6 cellular contexts compared by ENCODE assay signal in genomic region chr10:121520526-121520925, GRCh38.
A peak's percentile ranks its signal among the peaks of the same experiment; 100 is the strongest.
DNase-seq lines count a peak whose midpoint lies in the region; TF ChIP-seq lines count a peak whose summit lies in the region.
"Not testable (repeated sequence)": the region's sequence is repeated elsewhere in the genome, so short reads cannot be mapped to it uniquely, and the experiment has no call there.

No MANE protein-coding gene starts in this region.

- H3K4me1 Mint-ChIP-seq in Caco-2 (ENCODE audit: low read depth, unreplicated experiment): peaks cover 34% of the 10 kb centered on the region
- peaks cover 28% of the 10 kb centered on the region for H3K4me1 Mint-ChIP-seq in progenitor cell of endocrine pancreas (ENCODE audit: low read depth)

- not testable (repeated sequence) for H3K4me3 Mint-ChIP-seq in Caco-2 (ENCODE audit: unreplicated experiment); progenitor cell of endocrine pancreas (ENCODE audit: low read depth)

- H3K36me3 Mint-ChIP-seq in Caco-2 (ENCODE audit: insufficient read depth, unreplicated experiment) (peaks cover 91% of the 10 kb centered on the region), progenitor cell of endocrine pancreas (ENCODE audit: insufficient read depth) (peaks cover 44% of the 10 kb centered on the region)

- H3K27me3 ChIP-seq in Caco-2 (replicated peaks; ENCODE audit: control insufficient read depth, insufficient read depth, low read length); layer of hippocampus (ENCODE audit: control insufficient read depth, insufficient read depth, low read length); thyroid gland: not testable (repeated sequence)

- H3K4me3 ChIP-seq in Caco-2 (ENCODE audit: low read depth, low read length); HEK293 (ENCODE audit: low read depth, low read length); thyroid gland (replicated peaks in 1 of 3): not testable (repeated sequence)

- POLR2A ChIA-PET in Caco-2 (lab: Charles Lee); HEK293 (lab: Yijun Ruan, JAX): not testable (repeated sequence)

- H3K27ac Mint-ChIP-seq in Caco-2 (ENCODE audit: unreplicated experiment) (peak overlapping the region; percentile 48), progenitor cell of endocrine pancreas (peak overlapping the region; percentile 76)

- 85 to 96% methylated on average over 6 of the region's 6 CpGs for WGBS in thyroid gland, 2 donors

- H3K36me3 ChIP-seq in Caco-2 (ENCODE audit: control insufficient read depth, insufficient read depth, low read length); thyroid gland: not testable (repeated sequence)
- peaks cover 0 to 30% of the 10 kb centered on the region in 2 experiments; a peak in 1 of 3 replicates for H3K36me3 ChIP-seq in HEK293 (ENCODE audit: control insufficient read depth in 2 of 2, insufficient read depth in 1 of 2, low read length in 2 of 2)

- H3K4me1 ChIP-seq in Caco-2 (peaks cover 17% of the 10 kb centered on the region), HEK293 (ENCODE audit: control insufficient read depth, insufficient read depth, low read length) (peaks cover 27% of the 10 kb centered on the region), thyroid gland (peaks cover 45 to 70% of the 10 kb centered on the region in 2 donors)

- not testable (repeated sequence) for H3K27ac ChIP-seq in HEK293 (ENCODE audit: extremely low read depth, low read depth, low read length)
- H3K27ac ChIP-seq in caudate nucleus (ENCODE audit: low read depth, low read length): peak overlapping the region; percentile 63
- peak overlapping the region; percentile 81 for H3K27ac ChIP-seq in layer of hippocampus (ENCODE audit: low read depth, low read length)
- peak overlapping the region; percentile 25 to 99 (median 78) for H3K27ac ChIP-seq in thyroid gland

- DNase-seq in Caco-2; caudate nucleus (lab: John Stamatoyannopoulos, UW); progenitor cell of endocrine pancreas (ENCODE audit: low spot score, unreplicated experiment): not testable (repeated sequence)
- DNase-seq in thyroid gland: peak; percentile 40 to 58

- not testable (repeated sequence) for H3K9me3 ChIP-seq in Caco-2; HEK293 (ENCODE audit: control insufficient read depth, insufficient read depth, low read depth, low read length); thyroid gland

- not testable (repeated sequence) for H3K27me3 Mint-ChIP-seq in Caco-2 (ENCODE audit: insufficient read depth, unreplicated experiment); progenitor cell of endocrine pancreas

- not testable (repeated sequence) for BruUV-seq in Caco-2 (replicated peaks; lab: Mats Ljungman, UMichigan)

- not testable (repeated sequence) for TF ChIP-seq POLR2A in thyroid gland (IDR thresholded peaks at IDR 0.05)

- not testable (repeated sequence) for TF ChIP-seq CTCF in Caco-2 (IDR thresholded peaks at IDR 0.05; ENCODE audit: insufficient read depth in 1 of 2, low read depth in 1 of 2, low read length in 1 of 2, severe bottlenecking in 1 of 2, unreplicated experiment in 1 of 2); HEK293 (tag by site-specific recombination; IDR thresholded peaks at IDR 0.05); progenitor cell of endocrine pancreas (IDR thresholded peaks at IDR 0.05; ENCODE audit: unreplicated experiment); thyroid gland (IDR thresholded peaks at IDR 0.05)

- CTCF ChIA-PET in Caco-2 (lab: Charles Lee): not testable (repeated sequence)
- CTCF ChIA-PET in HEK293 (lab: Yijun Ruan, JAX): interaction anchor here (0.6 kb wide), 1 partner anchor 105 kb away, joined by 3 read pairs; no protein-coding TSS in a partner anchor

- H3K9me3 Mint-ChIP-seq in Caco-2 (ENCODE audit: unreplicated experiment); progenitor cell of endocrine pancreas (ENCODE audit: low read depth): not testable (repeated sequence)

- intact Hi-C loops in Caco-2 (cut with micrococcal nuclease; ENCODE audit: unreplicated experiment); thyroid gland (cut with DNase I): not testable (repeated sequence)

TF ChIP-seq in HEK293, 187 proteins besides CTCF, POLR2A, EP300 and RAD21:
- TF ChIP-seq ZNF121 (tag by site-specific recombination; IDR thresholded peaks at IDR 0.05) (peak; percentile 81), SCRT2 (tag by site-specific recombination; IDR thresholded peaks at IDR 0.05) (0 out of 2 replicates have a peak, but pooled peaks have one; percentile 4)
TF ChIP-seq in HEK293: peak in this region for 2; not testable (repeated sequence) for 185.
